33 cellular contexts compared by ENCODE assay signal in genomic region chr2:104090407-104090806, GRCh38.
"Had no signal": no experiment of that assay in that cellular context is flagged by ENCODE, and none has a peak within 500 bp of the region (broad histone marks: within the 10 kb centered on the region; RNA-seq: fewer than 3 reads in every experiment).

No MANE protein-coding gene starts in this region.

- DNase-seq: activated B cell treated with CpG ODN at 0.5 μM for 24 hours; activated CD4-positive, alpha-beta memory T cell treated with anti-CD3 and anti-CD28 coated beads for 36 hours; activated CD4-positive, alpha-beta memory T cell treated with anti-CD3 and anti-CD28 coated beads, Interleukin-2, amount 10 ng/mL, durations not matched to agents 7 days and 5 days; activated CD4-positive, alpha-beta T cell treated with anti-CD3 and anti-CD28 coated beads for 1 hour; activated CD4-positive, alpha-beta T cell treated with anti-CD3 and anti-CD28 coated beads for 36 hours; activated CD4-positive, alpha-beta T cell treated with anti-CD3 and anti-CD28 coated beads for 4 hours; activated CD4-positive, alpha-beta T cell treated with anti-CD3 and anti-CD28 coated beads for 48 hours; activated CD4-positive, alpha-beta T cell treated with anti-CD3 and anti-CD28 coated beads, Interleukin-2, amount 10 ng/mL, durations not matched to agents 24 days and 14 days; activated CD4-positive, alpha-beta T cell treated with anti-CD3 and anti-CD28 coated beads, Interleukin-2, amount 10 ng/mL, durations not matched to agents 7 days and 5 days; activated CD4-positive, alpha-beta T cell treated with anti-CD3 and anti-CD28 coated beads, Interleukin-2, amount 50 U/mL, for 1 hour; activated CD4-positive, alpha-beta T cell treated with anti-CD3 and anti-CD28 coated beads, Interleukin-2, amount 50 U/mL, for 48 hours; activated CD4-positive, CD25-positive, alpha-beta regulatory T cell; activated CD4-positive, CD25-positive, alpha-beta regulatory T cell treated with anti-CD3 and anti-CD28 coated beads, Interleukin-2, amount 50 U/mL, for 72 hours; activated CD8-positive, alpha-beta memory T cell treated with anti-CD3 and anti-CD28 coated beads for 24 hours; activated CD8-positive, alpha-beta memory T cell treated with anti-CD3 and anti-CD28 coated beads, Interleukin-2, amount 10 ng/mL, durations not matched to agents 7 days and 5 days; activated CD8-positive, alpha-beta memory T cell treated with anti-CD3 and anti-CD28 coated beads, Interleukin-2, amount 50 U/mL, for 4 hours; activated CD8-positive, alpha-beta memory T cell treated with anti-CD3 and anti-CD28 coated beads, Interleukin-2, amount 50 U/mL, for 48 hours; activated CD8-positive, alpha-beta T cell treated with anti-CD3 and anti-CD28 coated beads for 36 hours; activated CD8-positive, alpha-beta T cell treated with anti-CD3 and anti-CD28 coated beads, Interleukin-2, amount 10 ng/mL, durations not matched to agents 7 days and 5 days; activated T-cell treated with anti-CD3 and anti-CD28 coated beads for 4 hours; activated T-cell treated with anti-CD3 and anti-CD28 coated beads, Interleukin-2, amount 50 U/mL, for 1 hour; T-cell; T-helper 1 cell; T-helper 17 cell; T-helper 2 cell; T-helper 9 cell; T1000; WERI-Rb-1 had no signal

- H3K9me3 Mint-ChIP-seq: activated B cell treated with CpG ODN at 0.5 μM for 24 hours; activated CD4-positive, alpha-beta T cell treated with anti-CD3 and anti-CD28 coated beads, Interleukin-2, amount 10 ng/mL, durations not matched to agents 24 days and 14 days; activated CD4-positive, alpha-beta T cell treated with anti-CD3 and anti-CD28 coated beads, Interleukin-2, amount 10 ng/mL, durations not matched to agents 7 days and 5 days had no signal

- FAIRE-seq: TTC549 had no signal

- H3K4me1 Mint-ChIP-seq: activated B cell treated with CpG ODN at 0.5 μM for 24 hours; activated CD4-positive, alpha-beta memory T cell treated with anti-CD3 and anti-CD28 coated beads, Interleukin-2, amount 10 ng/mL, durations not matched to agents 7 days and 5 days; activated CD4-positive, alpha-beta T cell treated with anti-CD3 and anti-CD28 coated beads for 36 hours; activated CD4-positive, alpha-beta T cell treated with anti-CD3 and anti-CD28 coated beads, Interleukin-2, amount 10 ng/mL, durations not matched to agents 24 days and 14 days; activated CD4-positive, alpha-beta T cell treated with anti-CD3 and anti-CD28 coated beads, Interleukin-2, amount 10 ng/mL, durations not matched to agents 7 days and 5 days; activated CD8-positive, alpha-beta memory T cell treated with anti-CD3 and anti-CD28 coated beads, Interleukin-2, amount 10 ng/mL, durations not matched to agents 7 days and 5 days; T-cell; T-helper 17 cell had no signal

- H3K36me3 ChIP-seq: WERI-Rb-1 had no signal

- ATAC-seq: activated CD4-positive, alpha-beta T cell treated with anti-CD3 and anti-CD28 coated beads for 36 hours; activated CD4-positive, CD25-positive, alpha-beta regulatory T cell treated with anti-CD3 and anti-CD28 coated beads, Interleukin-2, amount 50 U/mL, for 24 hours; activated CD8-positive, alpha-beta memory T cell treated with anti-CD3 and anti-CD28 coated beads, Interleukin-2, amount 10 ng/mL, durations not matched to agents 7 days and 5 days; activated CD8-positive, alpha-beta T cell treated with anti-CD3 and anti-CD28 coated beads for 36 hours; activated CD8-positive, alpha-beta T cell treated with anti-CD3 and anti-CD28 coated beads, Interleukin-2, amount 10 ng/mL, durations not matched to agents 7 days and 5 days; T-cell; T-helper 17 cell had no signal

- H3K27ac Mint-ChIP-seq: activated B cell treated with CpG ODN at 0.5 μM for 24 hours; activated CD4-positive, alpha-beta memory T cell treated with anti-CD3 and anti-CD28 coated beads for 36 hours; activated CD4-positive, alpha-beta memory T cell treated with anti-CD3 and anti-CD28 coated beads, Interleukin-2, amount 10 ng/mL, durations not matched to agents 7 days and 5 days; activated CD4-positive, alpha-beta T cell treated with anti-CD3 and anti-CD28 coated beads for 36 hours; activated CD4-positive, alpha-beta T cell treated with anti-CD3 and anti-CD28 coated beads, Interleukin-2, amount 10 ng/mL, durations not matched to agents 24 days and 14 days; activated CD4-positive, alpha-beta T cell treated with anti-CD3 and anti-CD28 coated beads, Interleukin-2, amount 10 ng/mL, durations not matched to agents 7 days and 5 days; activated CD8-positive, alpha-beta memory T cell treated with anti-CD3 and anti-CD28 coated beads, Interleukin-2, amount 10 ng/mL, durations not matched to agents 7 days and 5 days; activated CD8-positive, alpha-beta T cell treated with anti-CD3 and anti-CD28 coated beads for 36 hours; activated CD8-positive, alpha-beta T cell treated with anti-CD3 and anti-CD28 coated beads, Interleukin-2, amount 10 ng/mL, durations not matched to agents 7 days and 5 days; T-cell; T-helper 1 cell treated with Interleukin-12 subunit alpha and Interleukin-12 subunit beta and Interleukin-4 antibody, amounts not matched to agents 30 μg/mL and 1 μg/mL, for 36 hours; T-helper 17 cell; T-helper 2 cell treated with Interferon-gamma antibody and Interleukin-4, amounts not matched to agents 5 μg/mL and 100 μg/mL, for 36 hours had no signal

- H3K27me3 Mint-ChIP-seq: activated B cell treated with CpG ODN at 0.5 μM for 24 hours; activated CD4-positive, alpha-beta memory T cell treated with anti-CD3 and anti-CD28 coated beads for 36 hours; activated CD4-positive, alpha-beta memory T cell treated with anti-CD3 and anti-CD28 coated beads, Interleukin-2, amount 10 ng/mL, durations not matched to agents 7 days and 5 days; activated CD4-positive, alpha-beta T cell treated with anti-CD3 and anti-CD28 coated beads for 36 hours; activated CD4-positive, alpha-beta T cell treated with anti-CD3 and anti-CD28 coated beads, Interleukin-2, amount 10 ng/mL, durations not matched to agents 24 days and 14 days; activated CD4-positive, alpha-beta T cell treated with anti-CD3 and anti-CD28 coated beads, Interleukin-2, amount 10 ng/mL, durations not matched to agents 7 days and 5 days; activated CD8-positive, alpha-beta memory T cell treated with anti-CD3 and anti-CD28 coated beads, Interleukin-2, amount 10 ng/mL, durations not matched to agents 7 days and 5 days; activated CD8-positive, alpha-beta T cell treated with anti-CD3 and anti-CD28 coated beads for 36 hours; T-cell; T-helper 17 cell had no signal

- H3K4me3 Mint-ChIP-seq: activated B cell treated with CpG ODN at 0.5 μM for 24 hours; activated CD4-positive, alpha-beta memory T cell treated with anti-CD3 and anti-CD28 coated beads for 36 hours; activated CD4-positive, alpha-beta memory T cell treated with anti-CD3 and anti-CD28 coated beads, Interleukin-2, amount 10 ng/mL, durations not matched to agents 7 days and 5 days; activated CD4-positive, alpha-beta T cell treated with anti-CD3 and anti-CD28 coated beads for 36 hours; activated CD4-positive, alpha-beta T cell treated with anti-CD3 and anti-CD28 coated beads, Interleukin-2, amount 10 ng/mL, durations not matched to agents 24 days and 14 days; activated CD4-positive, alpha-beta T cell treated with anti-CD3 and anti-CD28 coated beads, Interleukin-2, amount 10 ng/mL, durations not matched to agents 7 days and 5 days; activated CD8-positive, alpha-beta memory T cell treated with anti-CD3 and anti-CD28 coated beads, Interleukin-2, amount 10 ng/mL, durations not matched to agents 7 days and 5 days; activated CD8-positive, alpha-beta T cell treated with anti-CD3 and anti-CD28 coated beads for 36 hours; activated CD8-positive, alpha-beta T cell treated with anti-CD3 and anti-CD28 coated beads, Interleukin-2, amount 10 ng/mL, durations not matched to agents 7 days and 5 days; T-cell; T-helper 1 cell treated with Interleukin-12 subunit alpha and Interleukin-12 subunit beta and Interleukin-4 antibody, amounts not matched to agents 30 μg/mL and 1 μg/mL, for 36 hours; T-helper 17 cell; T-helper 2 cell treated with Interferon-gamma antibody and Interleukin-4, amounts not matched to agents 5 μg/mL and 100 μg/mL, for 36 hours had no signal

- H3K36me3 Mint-ChIP-seq: activated CD4-positive, alpha-beta memory T cell treated with anti-CD3 and anti-CD28 coated beads for 36 hours; activated CD8-positive, alpha-beta memory T cell treated with anti-CD3 and anti-CD28 coated beads, Interleukin-2, amount 10 ng/mL, durations not matched to agents 7 days and 5 days; T-cell had no signal

- H3K27ac ChIP-seq: VCaP, WERI-Rb-1 had no signal
